In genomic region chr20:32302507-32302872, GRCh38 we compare ENCODE assay signal across 16 cellular contexts. TPM values are rescaled to one million over a fixed set of nuclear protein-coding genes. Genes with fewer than 3 reads are reported as not detected.
DNase-seq lines count a peak whose midpoint lies in the region; ATAC-seq and TF ChIP-seq lines count a peak whose summit lies in the region.
"Had no signal": no experiment of that assay in that cellular context is flagged by ENCODE, and none has a peak within 500 bp of the region (broad histone marks: within the 10 kb centered on the region; RNA-seq: fewer than 3 reads in every experiment).

No MANE protein-coding gene starts in this region.

- TF ChIP-seq CTCF in nephron (IDR thresholded peaks at IDR 0.05; ENCODE audit: unreplicated experiment in 3 of 3): no peak

- no peak for ATAC-seq in activated T-cell treated with anti-CD3 and anti-CD28 coated beads, Interleukin-2, amount 50 U/mL, for 72 hours (replicated peaks in 1 of 2)
- ATAC-seq in SK-N-SH treated with all-trans-retinoic acid at 6 μM for 48 hours: peak; percentile 84
- ATAC-seq in stimulated activated naive B cell treated with anti-CD40 and anti-IgM and Interleukin-4, amounts not matched to agents 10 μg/mL and 1 μg/mL and 100 μg/mL, for 72 hours (replicated peaks): no peak
- no peak for ATAC-seq in effector memory CD8-positive, alpha-beta T cell (replicated peaks)
- ATAC-seq: A549 had no signal

- peaks cover 0 to 20% of the 10 kb centered on the region in 2 donors for H3K36me3 Mint-ChIP-seq in activated T-cell treated with anti-CD3 and anti-CD28 coated beads, Interleukin-2, amount 50 U/mL, for 72 hours (ENCODE audit: insufficient read depth in 2 of 2)
- H3K36me3 Mint-ChIP-seq in nephron (ENCODE audit: low read depth): no peaks in the 10 kb centered on the region
- peaks cover 9 to 23% of the 10 kb centered on the region in 2 donors for H3K36me3 Mint-ChIP-seq in stimulated activated naive B cell treated with anti-CD40 and anti-IgM and Interleukin-4, amounts not matched to agents 10 μg/mL and 1 μg/mL and 100 μg/mL, for 72 hours
- H3K36me3 Mint-ChIP-seq in effector memory CD8-positive, alpha-beta T cell (ENCODE audit: insufficient read depth): no peaks in the 10 kb centered on the region

- H3K9me3 Mint-ChIP-seq in activated T-cell treated with anti-CD3 and anti-CD28 coated beads, Interleukin-2, amount 50 U/mL, for 72 hours: no peaks in the 10 kb centered on the region
- no peaks in the 10 kb centered on the region for H3K9me3 Mint-ChIP-seq in nephron
- no peaks in the 10 kb centered on the region for H3K9me3 Mint-ChIP-seq in stimulated activated naive B cell treated with anti-CD40 and anti-IgM and Interleukin-4, amounts not matched to agents 10 μg/mL and 1 μg/mL and 100 μg/mL, for 72 hours
- no peaks in the 10 kb centered on the region for H3K9me3 Mint-ChIP-seq in effector memory CD8-positive, alpha-beta T cell

- H3K4me3 Mint-ChIP-seq in activated T-cell treated with anti-CD3 and anti-CD28 coated beads, Interleukin-2, amount 50 U/mL, for 72 hours: peak overlapping the region; percentile 71 to 81
- no peak overlapping the region for H3K4me3 Mint-ChIP-seq in nephron
- no peak overlapping the region for H3K4me3 Mint-ChIP-seq in stimulated activated naive B cell treated with anti-CD40 and anti-IgM and Interleukin-4, amounts not matched to agents 10 μg/mL and 1 μg/mL and 100 μg/mL, for 72 hours
- H3K4me3 Mint-ChIP-seq in effector memory CD8-positive, alpha-beta T cell: no peak overlapping the region
- H3K4me3 Mint-ChIP-seq: CD14-positive monocyte had no signal

- no peak for DNase-seq in activated T-cell treated with anti-CD3 and anti-CD28 coated beads, Interleukin-2, amount 50 U/mL, for 72 hours
- no peak for DNase-seq in activated T-cell treated with anti-CD3 and anti-CD28 coated beads, Interleukin-2, amount 50 U/mL, for 1 hour
- DNase-seq in stimulated activated naive B cell treated with anti-CD40 and anti-IgM and Interleukin-4, amounts not matched to agents 10 μg/mL and 1 μg/mL and 100 μg/mL, for 72 hours: no peak
- DNase-seq in effector memory CD8-positive, alpha-beta T cell: no peak
- no peak for DNase-seq in stimulated activated CD4-positive, alpha-beta T cell treated with anti-CD3 and anti-CD28 coated beads, Interleukin-4, amount 100 ng/mL, for 24 hours
- no peak for DNase-seq in MV-4-11 (lab: John Stamatoyannopoulos, UW)
- DNase-seq: COR-L47, DMS53, KBM-7, NCI-H146, NCI-H2081 treated with DMSO at 0.1 percent for 48 hours, NCI-H524 had no signal

- H3K27me3 Mint-ChIP-seq in activated T-cell treated with anti-CD3 and anti-CD28 coated beads, Interleukin-2, amount 50 U/mL, for 72 hours (ENCODE audit: low read depth): no peaks in the 10 kb centered on the region
- H3K27me3 Mint-ChIP-seq in nephron (ENCODE audit: low read depth): no peaks in the 10 kb centered on the region
- no peaks in the 10 kb centered on the region for H3K27me3 Mint-ChIP-seq in stimulated activated naive B cell treated with anti-CD40 and anti-IgM and Interleukin-4, amounts not matched to agents 10 μg/mL and 1 μg/mL and 100 μg/mL, for 72 hours
- no peaks in the 10 kb centered on the region for H3K27me3 Mint-ChIP-seq in effector memory CD8-positive, alpha-beta T cell

- H3K27ac Mint-ChIP-seq in activated T-cell treated with anti-CD3 and anti-CD28 coated beads, Interleukin-2, amount 50 U/mL, for 72 hours: peak overlapping the region; percentile 77
- peak overlapping the region; percentile 49 to 69 (median 69) for H3K27ac Mint-ChIP-seq in nephron
- H3K27ac Mint-ChIP-seq in stimulated activated naive B cell treated with anti-CD40 and anti-IgM and Interleukin-4, amounts not matched to agents 10 μg/mL and 1 μg/mL and 100 μg/mL, for 72 hours: peak overlapping the region; percentile 47
- peak overlapping the region in 1 of 2 donors; percentile 52 for H3K27ac Mint-ChIP-seq in effector memory CD8-positive, alpha-beta T cell
- H3K27ac Mint-ChIP-seq: CD14-positive monocyte had no signal

- H3K4me1 Mint-ChIP-seq in activated T-cell treated with anti-CD3 and anti-CD28 coated beads, Interleukin-2, amount 50 U/mL, for 72 hours (ENCODE audit: low read depth): peaks cover 51% of the 10 kb centered on the region
- peaks cover 18% of the 10 kb centered on the region for H3K4me1 Mint-ChIP-seq in nephron
- H3K4me1 Mint-ChIP-seq in stimulated activated naive B cell treated with anti-CD40 and anti-IgM and Interleukin-4, amounts not matched to agents 10 μg/mL and 1 μg/mL and 100 μg/mL, for 72 hours: peaks cover 14 to 26% of the 10 kb centered on the region in 2 donors
- H3K4me1 Mint-ChIP-seq in effector memory CD8-positive, alpha-beta T cell (ENCODE audit: low read depth in 2 of 2): peaks cover 16 to 38% of the 10 kb centered on the region in 2 donors

TF ChIP-seq in SK-N-SH treated with all-trans-retinoic acid at 6 μM for 48 hours, 23 proteins besides CTCF, POLR2A, EP300 and RAD21:
- TF ChIP-seq TCF4 (CRISPR knock-in tag; IDR thresholded peaks at IDR 0.05; ENCODE audit: borderline replicate concordance): no peak
- peak; percentile 71; the same call in 1 of the 2 replicates for TF ChIP-seq TSHZ2 (CRISPR knock-in tag; IDR thresholded peaks at IDR 0.05)
- peak; percentile 58; the same call in 1 of the 2 replicates for TF ChIP-seq ZFP3 (CRISPR knock-in tag; IDR thresholded peaks at IDR 0.05)

RNA-seq across cellular contexts. Expression of gene KIF3B, which starts 25.0 kb away (rescaled TPM):
- 10 to 100 TPM; 30.3 to 37.9 TPM for total RNA-seq in activated T-cell treated with anti-CD3 and anti-CD28 coated beads, Interleukin-2, amount 50 U/mL, for 72 hours

RNA-seq across cellular contexts. Expression of gene ASXL1, which starts 55.6 kb away (rescaled TPM):
- total RNA-seq in activated T-cell treated with anti-CD3 and anti-CD28 coated beads, Interleukin-2, amount 50 U/mL, for 72 hours: 100 to 1,000 TPM; 158 to 168 TPM

Comparison
In these comparisons a context has a peak if more than half of its experiments do, and no peak if none do; other contexts are left out.
1. H3K4me3 Mint-ChIP-seq: peak in activated T-cell treated with anti-CD3 and anti-CD28 coated beads, Interleukin-2, amount 50 U/mL, for 72 hours (2 of 2); none in nephron (0 of 3), stimulated activated naive B cell treated with anti-CD40 and anti-IgM and Interleukin-4, amounts not matched to agents 10 μg/mL and 1 μg/mL and 100 μg/mL, for 72 hours (0 of 2) and effector memory CD8-positive, alpha-beta T cell (0 of 2).